In the genomic region with DNA sequence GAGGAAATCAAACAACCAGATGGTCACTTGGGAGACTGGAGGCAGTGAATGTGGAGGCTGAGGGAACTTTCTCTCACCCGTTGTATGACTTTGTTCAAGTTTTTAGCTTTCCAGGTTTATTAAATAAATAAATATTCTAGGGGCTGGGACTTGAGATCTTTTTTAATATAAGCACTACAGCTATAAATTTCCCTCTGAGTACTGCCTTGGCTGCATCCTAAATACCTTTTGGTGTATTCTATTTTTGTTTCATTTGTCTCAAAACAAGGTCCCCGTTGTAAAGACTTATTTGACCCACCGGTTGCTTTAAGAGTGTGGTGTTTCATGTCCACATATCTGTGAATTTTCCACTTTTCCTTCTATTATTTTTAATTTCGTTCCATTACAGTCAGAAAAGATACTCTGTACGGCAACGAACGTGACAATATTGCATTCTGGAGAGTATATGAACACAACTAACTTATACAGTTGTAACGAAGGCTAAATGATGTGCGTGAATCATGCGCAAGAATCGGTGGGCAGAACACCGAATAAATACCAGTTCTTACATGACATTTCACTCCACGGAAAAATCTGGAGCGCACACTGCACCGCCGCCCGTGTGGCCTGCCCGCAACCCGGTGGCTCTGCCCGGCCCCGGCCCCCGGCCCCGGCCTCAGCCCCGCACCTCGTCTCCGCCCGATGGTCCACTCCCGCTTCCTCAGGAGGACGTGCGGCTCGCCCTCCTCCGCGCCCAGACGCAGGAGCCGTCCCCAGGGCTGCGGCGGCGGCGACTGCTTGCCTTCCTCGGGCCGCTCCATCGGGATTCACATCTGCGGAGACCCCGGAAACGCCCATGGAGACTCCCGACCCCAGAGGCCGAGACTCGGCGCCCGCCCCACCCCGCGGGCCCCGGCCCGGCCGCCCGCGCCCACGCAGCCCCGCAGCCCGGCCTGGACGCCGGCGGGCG, we compare ENCODE assay signal across 8 cellular contexts. TPM values are rescaled to one million over a fixed set of nuclear protein-coding genes. Genes with fewer than 3 reads are reported as not detected.
DNase-seq lines count a peak whose midpoint lies in the region; ATAC-seq, FAIRE-seq and TF ChIP-seq lines count a peak whose summit lies in the region.

No MANE protein-coding gene starts in this region.

- H3K9me3 Mint-ChIP-seq in naive B cell: peaks cover 0 to 10% (median 5%) of the 10 kb centered on the region in 7 donors

- H3K9me1 ChIP-seq in endothelial cell of umbilical vein (replicated peaks; ENCODE audit: control insufficient read depth, extremely low read depth, insufficient read depth, low read length): no peaks in the 10 kb centered on the region

- H3K4me1 Mint-ChIP-seq in naive B cell: peaks cover 11 to 49% (median 25%) of the 10 kb centered on the region in 3 donors

- H3K79me2 ChIP-seq in endothelial cell of umbilical vein (ENCODE audit: control insufficient read depth, insufficient read depth, low read length): peaks cover 21% of the 10 kb centered on the region

- TF ChIP-seq POLR2A in GM18505 (IDR thresholded peaks at IDR 0.05; ENCODE audit: borderline replicate concordance, extremely low read depth, insufficient read depth, insufficient read length): no peak
- TF ChIP-seq POLR2A in endothelial cell of umbilical vein (IDR thresholded peaks at IDR 0.05; ENCODE audit: low read depth, low read length): no peak

- H3K27me3 Mint-ChIP-seq in naive B cell: peaks cover 0 to 9% (median 0%) of the 10 kb centered on the region in 3 donors

- H3K27ac ChIP-seq in A673 (ENCODE audit: low read depth, low read length, poor library complexity, severe bottlenecking): no peak overlapping the region
- H3K27ac ChIP-seq in SJSA1: no peak overlapping the region
- no peak overlapping the region for H3K27ac ChIP-seq in endothelial cell of umbilical vein (ENCODE audit: insufficient read depth, low read depth, low read length)

- H4K20me1 ChIP-seq in endothelial cell of umbilical vein (replicated peaks; ENCODE audit: control insufficient read depth, extremely low read depth, insufficient read depth, low read length): no peaks in the 10 kb centered on the region

- H3K4me3 ChIP-seq in A673 (ENCODE audit: low read depth, low read length, poor library complexity, severe bottlenecking) (peak overlapping the region; percentile 66), SJSA1 (peak overlapping the region; percentile 48), endothelial cell of umbilical vein (replicated peaks in 1 of 3; ENCODE audit: insufficient read depth in 1 of 3, low read depth in 1 of 3, low read length in 3 of 3) (peak overlapping the region; percentile 52 to 90 (median 62))

- peak overlapping the region; percentile 34 to 100 (median 86) for H3K27ac Mint-ChIP-seq in naive B cell

- intact Hi-C loops in A673 (cut with micrococcal nuclease; ENCODE audit: unreplicated experiment): no loop called here
- intact Hi-C loops in endothelial cell of umbilical vein (cut with micrococcal nuclease): loop anchor here (1.0 to 2.0 kb wide), 3 partner anchors 21 to 193 kb away; partner anchors contain the start of gene ZNF140

- peak; percentile 45 for DNase-seq in A673 (ENCODE audit: low spot score)
- peak in 1 of 2 experiments; percentile 11 for DNase-seq in SJSA1 (ENCODE audit: low read depth in 1 of 2, low spot score in 2 of 2)
- peak; percentile 17 for DNase-seq in endothelial cell of umbilical vein (ENCODE audit: low read depth, low spot score)
- no peak for DNase-seq in naive B cell
- no peak for DNase-seq in NCI-H1105 (lab: John Stamatoyannopoulos, UW)
- DNase-seq in kidney glomerular epithelial cell (lab: John Stamatoyannopoulos, UW): no peak

- ATAC-seq in GM18505 (IDR thresholded peaks at IDR 0.05; ENCODE audit: unreplicated experiment): peak; percentile 31
- ATAC-seq in HG03064 (IDR thresholded peaks at IDR 0.05; ENCODE audit: low read depth, unreplicated experiment): peak; percentile 13
- peak in 1 of 2 donors; percentile 0 for ATAC-seq in naive B cell (ENCODE audit: low read depth in 2 of 2)

- peaks cover 4 to 21% of the 10 kb centered on the region in 2 donors for H3K36me3 Mint-ChIP-seq in naive B cell

- POLR2A ChIA-PET in A673 (lab: Charles Lee; ENCODE audit: low non-redundant PET) (no interaction called here), endothelial cell of umbilical vein (lab: Charles Lee) (interaction anchor here (0.6 kb wide), 1 partner anchor 189 kb away, joined by 3 read pairs; no protein-coding TSS in a partner anchor)

- BruUV-seq in A673 (replicated peaks; lab: Mats Ljungman, UMichigan) (TSS peak; percentile 56), endothelial cell of umbilical vein (replicated peaks; lab: Mats Ljungman, UMichigan) (TSS peak; percentile 30)

- peak overlapping the region; percentile 58 for H2AFZ ChIP-seq in endothelial cell of umbilical vein (ENCODE audit: low read depth, low read length)

- TF ChIP-seq CTCF in A673 (conservative IDR thresholded peaks at IDR 0.05; ENCODE audit: low read depth, low read length): no peak
- TF ChIP-seq CTCF in endothelial cell of umbilical vein (IDR thresholded peaks at IDR 0.05; ENCODE audit: extremely low read depth in 1 of 2, insufficient read depth in 1 of 2, low read depth in 1 of 2, low read length in 2 of 2): no peak

- H3K9me3 ChIP-seq in A673 (ENCODE audit: low read depth, low read length, poor library complexity, severe bottlenecking) (peaks cover 22% of the 10 kb centered on the region), SJSA1 (replicated peaks) (peaks cover 17% of the 10 kb centered on the region), endothelial cell of umbilical vein (replicated peaks; ENCODE audit: control insufficient read depth, insufficient read depth, low read length) (no peaks in the 10 kb centered on the region)

- H3K4me3 Mint-ChIP-seq in naive B cell: peak overlapping the region in 7 of 8 donors; percentile 84 to 99 (median 96)

- peak overlapping the region; percentile 32 for H3K4me2 ChIP-seq in endothelial cell of umbilical vein (ENCODE audit: insufficient read depth, low read length)

- FAIRE-seq in endothelial cell of umbilical vein (lab: Jason Lieb, UNC): no peak

- dilution Hi-C loops in endothelial cell of umbilical vein (cut with MboI; ENCODE audit: extremely low pct_ligation_motif_present, low sequenced_read_pairs): no loop called here

- H3K4me1 ChIP-seq in A673 (ENCODE audit: insufficient read depth, low read length, poor library complexity, severe bottlenecking) (no peaks in the 10 kb centered on the region), SJSA1 (replicated peaks) (no peaks in the 10 kb centered on the region), endothelial cell of umbilical vein (ENCODE audit: control insufficient read depth, extremely low read depth, insufficient read depth, low read length) (no peaks in the 10 kb centered on the region)

- H3K9ac ChIP-seq in endothelial cell of umbilical vein (replicated peaks; ENCODE audit: extremely low read depth, insufficient read depth, low read length): peak overlapping the region; percentile 35

- H3K36me3 ChIP-seq in A673 (ENCODE audit: insufficient read depth, low read length, poor library complexity, severe bottlenecking) (no peaks in the 10 kb centered on the region), SJSA1 (0 out of 2 replicates have a peak, but pooled peaks cover 9% of the 10 kb centered on the region), endothelial cell of umbilical vein (ENCODE audit: control insufficient read depth in 2 of 2, extremely low read depth in 1 of 2, insufficient read depth in 2 of 2, low read length in 2 of 2) (peaks cover 0 to 3% of the 10 kb centered on the region in 2 experiments)

- H3K27me3 ChIP-seq in A673 (replicated peaks; ENCODE audit: insufficient read depth, low read depth, low read length, poor library complexity): no peaks in the 10 kb centered on the region
- no peaks in the 10 kb centered on the region for H3K27me3 ChIP-seq in SJSA1 (replicated peaks)
- H3K27me3 ChIP-seq in endothelial cell of umbilical vein (ENCODE audit: control insufficient read depth in 2 of 2, insufficient read depth in 2 of 2, low read length in 2 of 2): no peaks in the 10 kb centered on the region

- CTCF ChIA-PET in A673 (lab: Charles Lee): no interaction called here
- CTCF ChIA-PET in endothelial cell of umbilical vein (lab: Charles Lee): interaction anchor here (0.6 to 1.2 kb wide), 3 partner anchors 13 to 18 kb away, joined by 3 to 6 read pairs (median 3); no protein-coding TSS in a partner anchor

TF ChIP-seq in endothelial cell of umbilical vein, 7 proteins besides CTCF, POLR2A, EP300 and RAD21 (continues in another document):
- no peak for TF ChIP-seq JUN (IDR thresholded peaks at IDR 0.05; ENCODE audit: borderline replicate concordance, insufficient read depth, insufficient read length, low read depth)
- TF ChIP-seq GATA2 (IDR thresholded peaks at IDR 0.05; ENCODE audit: insufficient read depth, insufficient read length, low read depth, low read length): no peak

RNA-seq across cellular contexts. Expression of gene CHFR, which starts 0.6 kb away (rescaled TPM):
- total RNA-seq in A673 (2021): 39.2 and 44.9 TPM in 2 replicates
- total RNA-seq in SJSA1 (2014; rRNA removed; shearing (Covaris generic)): 4.5 and 7.1 TPM in 2 replicates
- total RNA-seq in endothelial cell of umbilical vein: 64.7 and 66.5 TPM in 2 replicates
- 45.4 and 57.0 TPM in 2 replicates for polyA plus RNA-seq in endothelial cell of umbilical vein
- 37.3 and 39.1 TPM in 2 replicates for polyA plus RNA-seq in endothelial cell of umbilical vein (2011; cell fraction: cytosol; rRNA removed)
- 161 and 181 TPM in 2 replicates for polyA plus RNA-seq in endothelial cell of umbilical vein (2011; cell fraction: nucleus; rRNA removed)
- 30.0 and 36.7 TPM in 2 replicates for polyA plus RNA-seq in endothelial cell of umbilical vein (2012)
- 123 and 127 TPM in 2 replicates for polyA minus RNA-seq in endothelial cell of umbilical vein
- polyA minus RNA-seq in endothelial cell of umbilical vein (2011; cell fraction: cytosol; rRNA and poly(A)+ RNA removed): not detected
- polyA minus RNA-seq in endothelial cell of umbilical vein (2011; cell fraction: nucleus; rRNA and poly(A)+ RNA removed): 68.0 and 78.4 TPM in 2 replicates
- 10 to 100 TPM; 15.3 to 27.8 (median 21.1) TPM for polyA plus RNA-seq in naive B cell (ENCODE audit: low read depth in 6 of 6)

RNA-seq across cellular contexts. Expression of gene GOLGA3, which starts 58.1 kb away (rescaled TPM):
- total RNA-seq in A673 (2021): 54.5 and 58.4 TPM in 2 replicates
- total RNA-seq in SJSA1 (2014; rRNA removed; shearing (Covaris generic)): 52.8 and 71.1 TPM in 2 replicates
- 83.4 and 86.0 TPM in 2 replicates for total RNA-seq in endothelial cell of umbilical vein
- 15.9 and 18.4 TPM in 2 replicates for polyA plus RNA-seq in endothelial cell of umbilical vein
- polyA plus RNA-seq in endothelial cell of umbilical vein (2011; cell fraction: cytosol; rRNA removed): 19.8 and 24.4 TPM in 2 replicates
- polyA plus RNA-seq in endothelial cell of umbilical vein (2011; cell fraction: nucleus; rRNA removed): 47.2 and 73.7 TPM in 2 replicates
- 22.1 and 26.9 TPM in 2 replicates for polyA plus RNA-seq in endothelial cell of umbilical vein (2012)
- 72.3 and 76.8 TPM in 2 replicates for polyA minus RNA-seq in endothelial cell of umbilical vein
- 27.2 TPM for polyA minus RNA-seq in endothelial cell of umbilical vein (2011; cell fraction: cytosol; rRNA and poly(A)+ RNA removed)
- polyA minus RNA-seq in endothelial cell of umbilical vein (2011; cell fraction: nucleus; rRNA and poly(A)+ RNA removed): 44.8 and 58.4 TPM in 2 replicates
- 10 to 100 TPM in 1 of 6 donors, 1 to 10 TPM in 4, under 1 TPM in 1; 0.17 to 13.6 (median 4.8) TPM for polyA plus RNA-seq in naive B cell (ENCODE audit: low read depth in 6 of 6)

Comparison
In these comparisons a context has a peak if more than half of its experiments do, and no peak if none do; other contexts are left out.
1. DNase-seq: peak in A673 (single experiment) and endothelial cell of umbilical vein (single experiment); none in naive B cell (single experiment), NCI-H1105 (single experiment) and kidney glomerular epithelial cell (single experiment).
2. Peak in every context shown above with its lines, with median percentiles within 50 percentile points of each other: H3K4me3 ChIP-seq.